In genomic region chr18:62979172-62979571, GRCh38 we compare ENCODE assay signal across 9 cellular contexts.
A peak's percentile ranks its signal among the peaks of the same experiment; 100 is the strongest.
DNase-seq lines count a peak whose midpoint lies in the region; ATAC-seq and TF ChIP-seq lines count a peak whose summit lies in the region.
"Had no signal": no experiment of that assay in that cellular context is flagged by ENCODE, and none has a peak within 500 bp of the region (broad histone marks: within the 10 kb centered on the region; RNA-seq: fewer than 3 reads in every experiment).

No MANE protein-coding gene starts in this region.

- peaks cover 31 to 74% (median 59%) of the 10 kb centered on the region in 10 experiments for H3K4me1 ChIP-seq in BLaER1 treated with 17β-estradiol and CSF1 and Interleukin-3, amounts not matched to agents 10 nM and 100 nM
- peaks cover 6% of the 10 kb centered on the region for H3K4me1 ChIP-seq in mesenchymal stem cell (ENCODE audit: control insufficient read depth, insufficient read depth, low read depth, low read length)

- ATAC-seq in HG03457 (IDR thresholded peaks at IDR 0.05; ENCODE audit: unreplicated experiment) (no peak), HG03565 (IDR thresholded peaks at IDR 0.05; ENCODE audit: unreplicated experiment) (no peak), omental fat pad (ENCODE audit: low FRiP score) (no peak)

- no peaks in the 10 kb centered on the region for H4K20me1 ChIP-seq in BLaER1 treated with 17β-estradiol and CSF1 and Interleukin-3, amounts not matched to agents 10 nM and 100 nM

- H3K4me2 ChIP-seq in BLaER1 treated with 17β-estradiol and CSF1 and Interleukin-3, amounts not matched to agents 10 nM and 100 nM = peak overlapping the region; percentile 55 to 85 (median 74)
- H3K4me2 ChIP-seq in mesenchymal stem cell (ENCODE audit: low read length, poor library complexity, severe bottlenecking) = no peak overlapping the region

- H3K18ac ChIP-seq in mesenchymal stem cell (ENCODE audit: low read depth in 1 of 2, low read length in 2 of 2) = no peak overlapping the region

- no peak overlapping the region for H2AK5ac ChIP-seq in mesenchymal stem cell (ENCODE audit: low read length, severe bottlenecking)

- H3K23ac ChIP-seq in mesenchymal stem cell (ENCODE audit: low read length in 2 of 2) = no peak overlapping the region

- peak; percentile 49 to 92 (median 80) for DNase-seq in NCI-H1417 (lab: John Stamatoyannopoulos, UW)
- peak; percentile 93 for DNase-seq in amniotic epithelial cell (ENCODE audit: low read depth)
- peak; percentile 92 for DNase-seq in mesenchymal stem cell
- DNase-seq in kidney glomerular epithelial cell (lab: John Stamatoyannopoulos, UW) = no peak
- DNase-seq in omental fat pad (ENCODE audit: low spot score) = no peak
- DNase-seq: activated T-cell treated with anti-CD3 and anti-CD28 coated beads, Interleukin-2, amount 50 U/mL, for 48 hours had no signal

- H4K91ac ChIP-seq in mesenchymal stem cell (ENCODE audit: low read length) = no peak overlapping the region

- H3K27ac ChIP-seq in BLaER1 treated with 17β-estradiol and CSF1 and Interleukin-3, amounts not matched to agents 10 nM and 100 nM = peak overlapping the region in 9 of 11 experiments; percentile 65 to 94 (median 85); a peak in 19 of 22 replicates
- H3K27ac ChIP-seq in mesenchymal stem cell (ENCODE audit: low read length, poor library complexity, severe bottlenecking) = no peak overlapping the region

- H2BK5ac ChIP-seq in mesenchymal stem cell (ENCODE audit: low read depth, low read length, poor library complexity, severe bottlenecking) = no peak overlapping the region

- H3K14ac ChIP-seq in mesenchymal stem cell (ENCODE audit: low read length in 2 of 2) = peak overlapping the region in 1 of 2 experiments; percentile 29

- peak overlapping the region in 1 of 10 experiments; percentile 16; a peak in 1 of 20 replicates for H3K4me3 ChIP-seq in BLaER1 treated with 17β-estradiol and CSF1 and Interleukin-3, amounts not matched to agents 10 nM and 100 nM
- H3K4me3 ChIP-seq in mesenchymal stem cell (ENCODE audit: insufficient read depth in 1 of 2, low read depth in 1 of 2, low read length in 2 of 2) = no peak overlapping the region

- H2AFZ ChIP-seq in mesenchymal stem cell (ENCODE audit: low read depth, low read length) = no peak overlapping the region

- no peak overlapping the region for H2BK15ac ChIP-seq in mesenchymal stem cell (ENCODE audit: low read depth, poor library complexity, severe bottlenecking)

- H3K9ac ChIP-seq in BLaER1 treated with 17β-estradiol and CSF1 and Interleukin-3, amounts not matched to agents 10 nM and 100 nM = peak overlapping the region in 10 of 11 experiments; percentile 29 to 76 (median 66); a peak in 19 of 22 replicates
- no peak overlapping the region for H3K9ac ChIP-seq in mesenchymal stem cell (ENCODE audit: low read length)

- no peak for TF ChIP-seq CTCF in omental fat pad (IDR thresholded peaks at IDR 0.05)

- 84% methylated on average over 7 of the region's 13 CpGs for WGBS in mesenchymal stem cell

- H3K79me1 ChIP-seq in mesenchymal stem cell (replicated peaks; ENCODE audit: low read length, poor library complexity, severe bottlenecking) = peaks cover 1% of the 10 kb centered on the region

- peaks cover 28 to 67% (median 56%) of the 10 kb centered on the region in 11 experiments for H3K36me3 ChIP-seq in BLaER1 treated with 17β-estradiol and CSF1 and Interleukin-3, amounts not matched to agents 10 nM and 100 nM
- peaks cover 26 to 32% of the 10 kb centered on the region in 2 experiments for H3K36me3 ChIP-seq in mesenchymal stem cell (ENCODE audit: control insufficient read depth in 1 of 2, insufficient read depth in 2 of 2, low read depth in 1 of 2, low read length in 2 of 2)

- peak overlapping the region; percentile 39 for H4K8ac ChIP-seq in mesenchymal stem cell (ENCODE audit: low read length)

- H3K27me3 ChIP-seq in BLaER1 treated with 17β-estradiol and CSF1 and Interleukin-3, amounts not matched to agents 10 nM and 100 nM = no peaks in the 10 kb centered on the region
- peaks cover 0 to 12% of the 10 kb centered on the region in 2 experiments for H3K27me3 ChIP-seq in mesenchymal stem cell (ENCODE audit: control insufficient read depth in 1 of 2, insufficient read depth in 1 of 2, low read length in 2 of 2)

- H3K4ac ChIP-seq in mesenchymal stem cell (ENCODE audit: low read depth in 1 of 2, low read length in 2 of 2) = no peak overlapping the region

- H3K9me3 ChIP-seq in BLaER1 treated with 17β-estradiol and CSF1 and Interleukin-3, amounts not matched to agents 10 nM and 100 nM (replicated peaks in 1 of 11) = 0 out of 22 replicates have a peak, but pooled peaks cover 0 to 6% (median 0%) of the 10 kb centered on the region in 11 experiments
- H3K9me3 ChIP-seq in mesenchymal stem cell (ENCODE audit: control insufficient read depth, low read length) = no peaks in the 10 kb centered on the region

- no peak overlapping the region for H2BK120ac ChIP-seq in mesenchymal stem cell (ENCODE audit: low read depth, low read length)

- H2BK12ac ChIP-seq in mesenchymal stem cell (ENCODE audit: low read length in 2 of 2) = peak overlapping the region in 1 of 2 experiments; percentile 12

Comparison
In these comparisons a context has a peak if more than half of its experiments do, and no peak if none do; other contexts are left out.
1. DNase-seq: peak in NCI-H1417 (3 of 3), amniotic epithelial cell (single experiment) and mesenchymal stem cell (single experiment); none in kidney glomerular epithelial cell (single experiment) and omental fat pad (single experiment).